In the genomic region with DNA sequence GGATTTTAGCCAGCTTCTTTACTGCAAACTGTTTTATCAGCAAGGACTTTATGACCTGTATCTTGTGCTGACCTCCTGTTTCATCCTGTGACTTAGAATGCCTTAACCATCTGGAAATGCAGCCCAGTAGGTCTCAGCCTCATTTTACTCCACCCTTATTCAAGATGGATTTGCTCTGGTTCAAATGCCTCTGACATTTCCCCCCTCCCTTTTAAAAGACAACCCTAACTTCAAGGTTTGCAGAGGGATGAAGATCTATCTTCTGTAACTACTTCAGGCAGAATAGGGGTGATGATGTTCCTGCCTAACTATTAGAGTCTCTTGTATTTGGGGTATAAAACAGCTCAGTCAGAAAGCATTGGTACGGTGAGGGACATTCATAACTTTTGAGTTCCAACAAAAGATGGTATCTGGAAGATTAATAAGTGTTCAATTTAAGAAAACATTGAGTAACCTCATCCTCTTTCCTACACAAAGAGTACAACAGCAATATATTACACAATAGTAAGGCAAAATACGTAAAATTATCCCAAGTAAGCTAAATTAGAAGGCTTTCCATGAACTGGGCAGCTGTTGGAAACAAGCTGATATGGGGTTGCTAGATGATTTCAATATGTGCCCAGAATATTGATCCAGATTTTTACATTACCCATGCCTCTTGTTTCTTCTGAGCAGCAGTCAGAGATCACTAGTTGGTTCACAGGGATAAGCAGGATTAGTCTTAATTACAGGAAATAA, we compare ENCODE assay signal across 20 cellular contexts. TPM values are rescaled to one million over a fixed set of nuclear protein-coding genes. Genes with fewer than 3 reads are reported as not detected.
DNase-seq lines count a peak whose midpoint lies in the region; ATAC-seq, FAIRE-seq and TF ChIP-seq lines count a peak whose summit lies in the region.
"Had no signal": no experiment of that assay in that cellular context is flagged by ENCODE, and none has a peak within 500 bp of the region (broad histone marks: within the 10 kb centered on the region; RNA-seq: fewer than 3 reads in every experiment).

No MANE protein-coding gene starts in this region.

- no peaks in the 10 kb centered on the region for H3K27me3 ChIP-seq in K562 (ENCODE audit: control insufficient read depth in 2 of 2, insufficient read depth in 2 of 2, low read length in 2 of 2)
- no peaks in the 10 kb centered on the region for H3K27me3 ChIP-seq in GM23248 (replicated peaks; ENCODE audit: insufficient read depth)
- H3K27me3 ChIP-seq: BLaER1 had no signal

- H3K9me1 ChIP-seq in K562 (ENCODE audit: control insufficient read depth, insufficient read depth, low read length) = no peaks in the 10 kb centered on the region

- ATAC-seq in A549 (no peak), K562 (no peak), HG03196 (IDR thresholded peaks at IDR 0.05; ENCODE audit: unreplicated experiment) (no peak), GM19035 (IDR thresholded peaks at IDR 0.05; ENCODE audit: unreplicated experiment) (no peak)
- ATAC-seq: GM12878 had no signal

- POLR2A ChIA-PET in A549 (lab: Yijun Ruan, JAX) = no interaction called here
- POLR2A ChIA-PET in HEK293 (lab: Yijun Ruan, JAX) = no interaction called here
- POLR2A ChIA-PET in K562 (lab: Yijun Ruan, JAX) = no interaction called here

- H2AFZ ChIP-seq in K562 (ENCODE audit: low read depth, low read length) (no peak overlapping the region), GM23248 (no peak overlapping the region)

- TF ChIP-seq RAD21 in A549 (conservative IDR thresholded peaks at IDR 0.05 in 1 of 2, IDR thresholded peaks at IDR 0.05 in 1 of 2) (no peak), K562 (CRISPR knock-in tag; conservative IDR thresholded peaks at IDR 0.05 in 1 of 2, IDR thresholded peaks at IDR 0.05 in 1 of 2) (no peak)

- H3K4me1 ChIP-seq in A549 = no peaks in the 10 kb centered on the region
- H3K4me1 ChIP-seq in HEK293 (ENCODE audit: control insufficient read depth, insufficient read depth, low read length) = no peaks in the 10 kb centered on the region
- H3K4me1 ChIP-seq in K562 (replicated peaks in 1 of 2; ENCODE audit: control insufficient read depth in 2 of 2, insufficient read depth in 2 of 2, low read length in 2 of 2) = peaks cover 7 to 31% of the 10 kb centered on the region in 2 experiments; a peak in 4 of 5 replicates
- H3K4me1 ChIP-seq in GM23248 (ENCODE audit: insufficient read depth) = peaks cover 5% of the 10 kb centered on the region; the same call in 1 of the 2 replicates

- in situ Hi-C loops in K562 (cut with MboI) (no loop called here), GM23248 (cut with MboI) (no loop called here)

- no peaks in the 10 kb centered on the region for H3F3A ChIP-seq in GM23248 (ENCODE audit: insufficient read depth)

- H3K4me2 ChIP-seq in A549 = no peak overlapping the region
- no peak overlapping the region for H3K4me2 ChIP-seq in K562 (ENCODE audit: insufficient read depth, low read length)
- no peak overlapping the region for H3K4me2 ChIP-seq in GM23248 (ENCODE audit: unreplicated experiment)
- H3K4me2 ChIP-seq: BLaER1 had no signal

- TF ChIP-seq CTCF in A549 (IDR thresholded peaks at IDR 0.05) (no peak), HEK293 (tag by site-specific recombination; IDR thresholded peaks at IDR 0.05) (no peak), K562 (IDR thresholded peaks at IDR 0.05 in 2 of 3, conservative IDR thresholded peaks at IDR 0.05 in 1 of 3; ENCODE audit: insufficient read depth in 2 of 3, low read depth in 1 of 3, low read length in 3 of 3) (no peak)

- BruUV-seq in K562 (replicated peaks; lab: Mats Ljungman, UMichigan) = no TSS peak

- peaks cover 42% of the 10 kb centered on the region for H3K9me3 ChIP-seq in A549
- no peaks in the 10 kb centered on the region for H3K9me3 ChIP-seq in HEK293 (ENCODE audit: control insufficient read depth, insufficient read depth, low read depth, low read length)
- H3K9me3 ChIP-seq in K562 (replicated peaks; ENCODE audit: control insufficient read depth, insufficient read depth, low read depth, low read length) = peaks cover 12% of the 10 kb centered on the region
- no peaks in the 10 kb centered on the region for H3K9me3 ChIP-seq in GM23248 (ENCODE audit: low read depth)

- 26% methylated on average over 2 of the region's 2 CpGs for WGBS in A549 (ENCODE audit: missing lambda C conversion rate)
- WGBS in K562 (ENCODE audit: insufficient coverage, low coverage, missing lambda C conversion rate) = 51% methylated on average over 2 of the region's 2 CpGs
- WGBS in GM23248 (ENCODE audit: low coverage in 1 of 2, low lambda C conversion rate in 2 of 2, missing lambda C conversion rate in 2 of 2), 2 experiments = 54 to 56% methylated on average over 2 of the region's 2 CpGs

- H3K9me2 ChIP-seq in GM23248 (ENCODE audit: insufficient read depth) = no peaks in the 10 kb centered on the region

- H4K20me1 ChIP-seq in K562 (replicated peaks; ENCODE audit: control insufficient read depth, insufficient read depth, low read length) (no peaks in the 10 kb centered on the region), GM23248 (ENCODE audit: insufficient read depth) (no peaks in the 10 kb centered on the region)
- H4K20me1 ChIP-seq: BLaER1 had no signal

- TF ChIP-seq EP300 in A549 (IDR thresholded peaks at IDR 0.05) (no peak), K562 (IDR thresholded peaks at IDR 0.05; ENCODE audit: low read length) (no peak)

- intact Hi-C loops in K562 (cut with micrococcal nuclease) = no loop called here

- DNase-seq in A549 (ENCODE audit: low read depth in 1 of 2, low spot score in 1 of 2) (no peak), K562 (ENCODE audit: extremely low read depth in 1 of 4, low spot score in 3 of 4) (no peak), GM23248 (no peak)
- DNase-seq: 8988T; CD4-positive, CD25-positive, alpha-beta regulatory T cell; CD8-positive, alpha-beta memory T cell; DMS 273 treated with DMSO at 0.1 percent for 48 hours; DMS79; EL; GDM1; GOT3; H7; HCEC 1CT had no signal

- H3K79me2 ChIP-seq in K562 (ENCODE audit: control insufficient read depth, insufficient read depth, low read length) (no peaks in the 10 kb centered on the region), GM23248 (ENCODE audit: insufficient read depth) (no peaks in the 10 kb centered on the region)

- H3K4me3 ChIP-seq in A549 (no peak overlapping the region), HEK293 (ENCODE audit: low read depth, low read length) (no peak overlapping the region), K562 (no peak overlapping the region), GM23248 (no peak overlapping the region)
- H3K4me3 ChIP-seq: BLaER1, GM12878 had no signal

- FAIRE-seq in A549 (lab: Jason Lieb, UNC) (peak; percentile 90), K562 (lab: Jason Lieb, UNC) (no peak)
- FAIRE-seq: D721Med, GM12878 had no signal

- H3K36me3 ChIP-seq in HEK293 (ENCODE audit: control insufficient read depth in 2 of 2, insufficient read depth in 1 of 2, low read length in 2 of 2) (no peaks in the 10 kb centered on the region), K562 (ENCODE audit: control insufficient read depth, insufficient read depth, low read length) (no peaks in the 10 kb centered on the region), GM23248 (ENCODE audit: low read depth) (no peaks in the 10 kb centered on the region)
- H3K36me3 ChIP-seq: BLaER1 had no signal

- no peak overlapping the region for H3K9ac ChIP-seq in K562 (ENCODE audit: insufficient read depth in 1 of 2, low read depth in 2 of 2, low read length in 2 of 2)
- H3K9ac ChIP-seq in GM23248 = no peak overlapping the region
- H3K9ac ChIP-seq: BLaER1 had no signal

- CTCF ChIA-PET in A549 (lab: Yijun Ruan, JAX) = interaction anchor here (1.2 kb wide), 1 partner anchor 15 kb away, joined by 3 read pairs; no protein-coding TSS in a partner anchor
- CTCF ChIA-PET in HEK293 (lab: Yijun Ruan, JAX) = interaction anchor here (0.6 kb wide), 1 partner anchor 71 kb away, joined by 3 read pairs; no protein-coding TSS in a partner anchor
- CTCF ChIA-PET in K562 (lab: Yijun Ruan, JAX; ENCODE audit: low intra/inter-chr PET ratio) = no interaction called here

- TF ChIP-seq POLR2A in A549 (IDR thresholded peaks at IDR 0.05; ENCODE audit: low read length) = no peak
- TF ChIP-seq POLR2A in K562 (conservative IDR thresholded peaks at IDR 0.05) = no peak

- H3K27ac ChIP-seq in A549 (no peak overlapping the region), HEK293 (ENCODE audit: extremely low read depth, low read depth, low read length) (no peak overlapping the region), K562 (ENCODE audit: extremely low read depth, low read depth, low read length) (no peak overlapping the region), GM23248 (no peak overlapping the region)
- H3K27ac ChIP-seq: BLaER1, C4-2B had no signal

TF ChIP-seq in HEK293, 187 proteins besides CTCF, POLR2A, EP300 and RAD21 (continues in another document):
- TF ChIP-seq ZNF549 (tag by site-specific recombination; IDR thresholded peaks at IDR 0.05) = peak; percentile 80

TF ChIP-seq in K562, 482 proteins besides CTCF, POLR2A, EP300 and RAD21 (continues in another document):
- TF ChIP-seq CBX3 (IDR thresholded peaks at IDR 0.05; ENCODE audit: borderline replicate concordance in 1 of 2, low read length in 2 of 2) = no peak

RNA-seq across cellular contexts. Expression of gene LRGUK, which starts 40.0 kb away (rescaled TPM):
- 0.32 and 0.71 TPM in 2 replicates for polyA plus RNA-seq in A549 (2011; rRNA removed)
- 0.17 and 0.25 TPM in 2 replicates for polyA plus RNA-seq in A549 (2012; cell fraction: cytosol; rRNA removed)
- 0.51 and 0.83 TPM in 2 replicates for polyA plus RNA-seq in A549 (2012; cell fraction: nucleus; rRNA removed)
- 0.21 to 0.29 TPM (median 0.28 TPM) in 3 replicates for polyA plus RNA-seq in A549 (2017; fragmentation: RNase III; extraction: RNeasy Plus Mini Kit Qiagen cat#74134 plus additional on column Dnase treatment)
- 1.0 and 1.9 TPM in 2 replicates for polyA minus RNA-seq in A549 (2011; rRNA and poly(A)+ RNA removed)
- 0.56 and 0.60 TPM in 2 replicates for total RNA-seq in K562 (2011; cell fraction: chromatin; rRNA removed; ENCODE audit: low replicate concordance)
- 0.17 and 0.53 TPM in 2 replicates for total RNA-seq in K562 (2011; cell fraction: nucleolus; rRNA removed)
- 1.3 TPM in 1 of 2 replicates, not detected in the other for total RNA-seq in K562 (2011; cell fraction: nucleoplasm; rRNA removed)
- total RNA-seq in K562 (2014; rRNA removed) = 0.18 and 0.24 TPM in 2 replicates
- total RNA-seq in K562 (2014; rRNA removed; fragmentation: Illumina TruSeq; extraction: Trizol) = 0.18 and 0.22 TPM in 2 replicates
- 0.26 and 0.33 TPM in 2 replicates for total RNA-seq in K562 (2015; rRNA removed; fragmentation: Illumina TruSeq; extraction: Trizol)
- 0.13 TPM in 2 replicates for total RNA-seq in K562 (2021)
- polyA plus RNA-seq in K562 (2011; rRNA removed) = 0.15 and 0.21 TPM in 2 replicates
- 0.01 and 0.09 TPM in 2 replicates for polyA plus RNA-seq in K562 (2011; cell fraction: cytosol; rRNA removed)
- 0.43 and 0.46 TPM in 2 replicates for polyA plus RNA-seq in K562 (2011; cell fraction: nucleus; rRNA removed)
- polyA plus RNA-seq in K562 (2012) = 0.10 and 0.33 TPM in 2 replicates
- polyA plus RNA-seq in K562 (2014; fragmentation: Illumina TruSeq; extraction: Trizol) = 0.18 and 0.21 TPM in 2 replicates
- under 1 TPM; 0.04 TPM for polyA plus RNA-seq in K562 (2014; fragmentation: Nextera tagmentation; extraction: Ambion mirVana)
- 0.07 and 0.16 TPM in 2 replicates for polyA plus RNA-seq in K562 (2014; rRNA removed)
- 0.42 and 1.2 TPM in 2 replicates for polyA minus RNA-seq in K562 (2011; rRNA and poly(A)+ RNA removed)
- polyA minus RNA-seq in K562 (2011; cell fraction: cytosol; rRNA and poly(A)+ RNA removed) = not detected in 2 replicates
- 0.33 and 1.3 TPM in 2 replicates for polyA minus RNA-seq in K562 (2011; cell fraction: nucleus; rRNA and poly(A)+ RNA removed)
- total RNA-seq in GM23248 (2014; rRNA removed; shearing (Covaris generic)) = 0.13 TPM in 1 of 2 replicates, not detected in the other
- 0.05 and 0.11 TPM in 2 replicates for polyA plus RNA-seq in GM23248 (2016; fragmentation: Nextera tagmentation; extraction: Ambion mirVana)
- polyA plus RNA-seq: CD4-positive, CD25-positive, alpha-beta regulatory T cell; CD8-positive, alpha-beta memory T cell had no signal
